Comparison of ENCODE assay signal across 9 cellular contexts in genomic region chr12:53695148-53696138, GRCh38. TPM values are rescaled to one million over a fixed set of nuclear protein-coding genes. Genes with fewer than 3 reads are reported as not detected.
DNase-seq lines count a peak whose midpoint lies in the region; ATAC-seq and TF ChIP-seq lines count a peak whose summit lies in the region.
"Had no signal": no experiment of that assay in that cellular context is flagged by ENCODE, and none has a peak within 500 bp of the region (broad histone marks: within the 10 kb centered on the region; RNA-seq: fewer than 3 reads in every experiment).

No MANE protein-coding gene starts in this region.

- intact Hi-C loops in breast epithelium (cut with DNase I; ENCODE audit: low total_unique reads), result loop anchor here (5.0 kb wide), 1 partner anchor 52 kb away; no protein-coding TSS in a partner anchor

- H3K4me1 ChIP-seq in breast epithelium, result no peaks in the 10 kb centered on the region

- ATAC-seq in T-cell (replicated peaks in 1 of 4) (peak; percentile 50 to 69 (median 66)), GM21526 (IDR thresholded peaks at IDR 0.05; ENCODE audit: low FRiP score, unreplicated experiment) (no peak)
- ATAC-seq in stimulated activated naive B cell treated with anti-CD40 and anti-IgM and Interleukin-4, amounts not matched to agents 10 μg/mL and 1 μg/mL and 100 μg/mL, for 72 hours (replicated peaks), result peak; percentile 51 to 52

- H3K4me3 Mint-ChIP-seq in T-cell, result peak overlapping the region; percentile 64 to 82 (median 69)
- H3K4me3 Mint-ChIP-seq in stimulated activated naive B cell treated with anti-CD40 and anti-IgM and Interleukin-4, amounts not matched to agents 10 μg/mL and 1 μg/mL and 100 μg/mL, for 72 hours, result peak overlapping the region; percentile 78 to 85

- CTCF ChIA-PET in T-cell (lab: Charles Lee), result interaction anchor here in 1 of 2 donors (0.6 to 1.4 kb wide), 2 partner anchors 28 to 48 kb away, joined by 3 read pairs; no protein-coding TSS in a partner anchor

- no peaks in the 10 kb centered on the region for H3K9me3 ChIP-seq in breast epithelium
- H3K9me3 ChIP-seq: SJSA1 had no signal

- DNase-seq in GM03348 (ENCODE audit: low spot score) (peak; percentile 79), T-cell (peak in 6 of 34 experiments; percentile 9 to 29 (median 21)), breast epithelium (ENCODE audit: low spot score in 2 of 2) (no peak), kidney glomerular epithelial cell (lab: John Stamatoyannopoulos, UW) (peak; percentile 65), NCI-H2171 (lab: John Stamatoyannopoulos, UW) (no peak), NCI-H2081 (lab: John Stamatoyannopoulos, UW) (no peak)
- no peak for DNase-seq in stimulated activated naive B cell treated with anti-CD40 and anti-IgM and Interleukin-4, amounts not matched to agents 10 μg/mL and 1 μg/mL and 100 μg/mL, for 72 hours

- peaks cover 76 to 77% of the 10 kb centered on the region in 2 donors for H3K27me3 Mint-ChIP-seq in T-cell
- peaks cover 73 to 92% of the 10 kb centered on the region in 2 donors for H3K27me3 Mint-ChIP-seq in stimulated activated naive B cell treated with anti-CD40 and anti-IgM and Interleukin-4, amounts not matched to agents 10 μg/mL and 1 μg/mL and 100 μg/mL, for 72 hours

- H3K4me3 ChIP-seq in breast epithelium, result peak overlapping the region in 2 of 3 donors; percentile 11 to 55
- H3K4me3 ChIP-seq: SJSA1 had no signal

- no peak for TF ChIP-seq POLR2A in breast epithelium (IDR thresholded peaks at IDR 0.05)

- peaks cover 28 to 36% (median 28%) of the 10 kb centered on the region in 3 donors for H3K4me1 Mint-ChIP-seq in T-cell
- H3K4me1 Mint-ChIP-seq in stimulated activated naive B cell treated with anti-CD40 and anti-IgM and Interleukin-4, amounts not matched to agents 10 μg/mL and 1 μg/mL and 100 μg/mL, for 72 hours, result peaks cover 28 to 36% of the 10 kb centered on the region in 2 donors

- H3K36me3 ChIP-seq in breast epithelium, result no peaks in the 10 kb centered on the region
- H3K36me3 ChIP-seq: SJSA1 had no signal

- no peak for TF ChIP-seq CTCF in breast epithelium (IDR thresholded peaks at IDR 0.05)

- H3K27me3 ChIP-seq in breast epithelium, result peaks cover 4 to 46% of the 10 kb centered on the region in 2 donors

- H3K9me3 Mint-ChIP-seq in T-cell, result no peaks in the 10 kb centered on the region
- H3K9me3 Mint-ChIP-seq in stimulated activated naive B cell treated with anti-CD40 and anti-IgM and Interleukin-4, amounts not matched to agents 10 μg/mL and 1 μg/mL and 100 μg/mL, for 72 hours, result peaks cover 2 to 4% of the 10 kb centered on the region in 2 donors

- no peak overlapping the region for H3K27ac ChIP-seq in breast epithelium
- H3K27ac ChIP-seq: SJSA1 had no signal

- no peaks in the 10 kb centered on the region for H3K36me3 Mint-ChIP-seq in T-cell
- no peaks in the 10 kb centered on the region for H3K36me3 Mint-ChIP-seq in stimulated activated naive B cell treated with anti-CD40 and anti-IgM and Interleukin-4, amounts not matched to agents 10 μg/mL and 1 μg/mL and 100 μg/mL, for 72 hours

- POLR2A ChIA-PET in T-cell (lab: Charles Lee), result no interaction called here

- H3K27ac Mint-ChIP-seq in T-cell, result peak overlapping the region in 1 of 2 donors; percentile 49
- H3K27ac Mint-ChIP-seq in stimulated activated naive B cell treated with anti-CD40 and anti-IgM and Interleukin-4, amounts not matched to agents 10 μg/mL and 1 μg/mL and 100 μg/mL, for 72 hours, result peak overlapping the region; percentile 85

RNA-seq across cellular contexts. Expression of gene ATP5MC2, which starts 19.6 kb away (rescaled TPM):
- total RNA-seq in T-cell (100 to 1,000 TPM; 223 to 283 (median 251) TPM), breast epithelium (100 to 1,000 TPM; 286 to 394 (median 306) TPM)

RNA-seq across cellular contexts. Expression of gene CALCOCO1, which starts 31.8 kb away (rescaled TPM):
- 100 to 1,000 TPM; 118 to 162 (median 153) TPM for total RNA-seq in T-cell
- 100 to 1,000 TPM; 218 to 301 (median 295) TPM for total RNA-seq in breast epithelium

RNA-seq across cellular contexts. Expression of gene CISTR, which starts 56.3 kb away (rescaled TPM):
- total RNA-seq in T-cell, result not detected
- not detected for total RNA-seq in breast epithelium
- total RNA-seq: SJSA1 had no signal

Comparison
In these comparisons a context has a peak if more than half of its experiments do, and no peak if none do; other contexts are left out.
1. DNase-seq: peak in GM03348 (single experiment) and kidney glomerular epithelial cell (single experiment); none in breast epithelium (0 of 2), stimulated activated naive B cell treated with anti-CD40 and anti-IgM and Interleukin-4, amounts not matched to agents 10 μg/mL and 1 μg/mL and 100 μg/mL, for 72 hours (single experiment), NCI-H2171 (single experiment) and NCI-H2081 (0 of 2).